ENCODE assay signal across 15 cellular contexts in the genomic region with DNA sequence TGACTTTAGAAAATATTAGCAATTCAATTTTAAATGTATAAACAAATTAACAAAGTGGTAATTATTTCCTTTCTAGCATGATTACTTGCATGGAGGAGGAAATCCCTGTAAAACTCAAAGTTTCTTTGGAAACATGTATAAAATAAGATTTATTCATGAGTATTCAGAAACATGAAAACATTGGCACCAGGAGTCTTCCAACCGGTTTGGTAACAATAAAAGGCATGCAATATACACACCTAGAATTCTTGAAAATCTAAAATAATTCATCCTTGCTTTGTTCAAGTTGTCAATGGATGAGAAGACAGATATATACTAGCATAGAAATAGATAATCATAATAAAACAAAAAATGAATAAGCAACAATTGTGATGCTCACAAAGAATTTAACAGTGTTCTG.
DNase-seq lines count a peak whose midpoint lies in the region; ATAC-seq and TF ChIP-seq lines count a peak whose summit lies in the region.
"Had no signal": no experiment of that assay in that cellular context is flagged by ENCODE, and none has a peak within 500 bp of the region (broad histone marks: within the 10 kb centered on the region; RNA-seq: fewer than 3 reads in every experiment).

No MANE protein-coding gene starts in this region.

- TF ChIP-seq CTCF in PC-3 (conservative IDR thresholded peaks at IDR 0.05; ENCODE audit: low read depth, low read length) = no peak
- no peak for TF ChIP-seq CTCF in GM13976 (IDR thresholded peaks at IDR 0.05; ENCODE audit: borderline replicate concordance, control extremely low read depth, extremely low read depth, insufficient read depth, missing control alignments)

- H3K9me3 ChIP-seq in PC-3 (ENCODE audit: low read length) (no peaks in the 10 kb centered on the region), skeletal muscle satellite cell (replicated peaks; ENCODE audit: low read length) (no peaks in the 10 kb centered on the region)
- H3K9me3 ChIP-seq: BLaER1 had no signal

- in situ Hi-C loops in GM13976 (cut with MboI; ENCODE audit: low sequenced_read_pairs, unreplicated experiment) = no loop called here

- no peaks in the 10 kb centered on the region for H3F3A ChIP-seq in PC-3 (ENCODE audit: low read length, unreplicated experiment)

- peaks cover 31% of the 10 kb centered on the region for H3K4me1 ChIP-seq in PC-3 (ENCODE audit: insufficient read depth, low read length)
- peaks cover 7% of the 10 kb centered on the region for H3K4me1 ChIP-seq in skeletal muscle satellite cell (ENCODE audit: control insufficient read depth, insufficient read depth, low read length)
- H3K4me1 ChIP-seq in mesendoderm (ENCODE audit: control insufficient read depth, low read depth, low read length) = no peaks in the 10 kb centered on the region
- H3K4me1 ChIP-seq: BLaER1 had no signal

- peak; percentile 37 for DNase-seq in NCI-H748 (lab: John Stamatoyannopoulos, UW; ENCODE audit: unreplicated experiment)
- no peak for DNase-seq in NCI-H748 treated with DMSO at 0.1 percent for 48 hours (lab: John Stamatoyannopoulos, UW)
- DNase-seq in PC-3 = peak; percentile 63
- DNase-seq in NCI-H1417 treated with DMSO at 0.1 percent for 48 hours (lab: John Stamatoyannopoulos, UW) = no peak
- no peak for DNase-seq in mesendoderm
- DNase-seq in GM13976 (ENCODE audit: low spot score) = no peak
- DNase-seq: 8988T; AML-193; CD8-positive, alpha-beta memory T cell; DMS79; GM23248 had no signal

- BruUV-seq in PC-3 (replicated peaks; lab: Mats Ljungman, UMichigan) = no TSS peak

- POLR2A ChIA-PET in PC-3 (lab: Charles Lee; ENCODE audit: unreplicated experiment) = no interaction called here

- H3K4ac ChIP-seq in mesendoderm (ENCODE audit: low read depth, low read length) = no peak overlapping the region

- peak overlapping the region; percentile 54; the same call in 1 of the 2 replicates for H2AFZ ChIP-seq in PC-3 (ENCODE audit: low read length)
- H2AFZ ChIP-seq: GM23248 had no signal

- intact Hi-C loops in PC-3 (cut with micrococcal nuclease) = loop anchor here (2.0 kb wide), 1 partner anchor 14 kb away; no protein-coding TSS in a partner anchor

- H3K4me2 ChIP-seq in PC-3 (ENCODE audit: low read length) (peak overlapping the region; percentile 68), skeletal muscle satellite cell (ENCODE audit: low read length) (peak overlapping the region; percentile 18), mesendoderm (ENCODE audit: low read length) (no peak overlapping the region)
- H3K4me2 ChIP-seq: BLaER1 had no signal

- H3K9me2 ChIP-seq in PC-3 (replicated peaks; ENCODE audit: low read length) = no peaks in the 10 kb centered on the region

- no peak overlapping the region for H4K5ac ChIP-seq in mesendoderm (ENCODE audit: low read length)

- WGBS in mesendoderm (ENCODE audit: extremely low coverage, insufficient coverage, low lambda C conversion rate) = no CpG with 5 or more reads among the region's 1 CpG

- no peak overlapping the region for H2AK5ac ChIP-seq in mesendoderm (ENCODE audit: low read length)

- no peaks in the 10 kb centered on the region for H4K20me1 ChIP-seq in PC-3 (ENCODE audit: low read length)
- H4K20me1 ChIP-seq: BLaER1 had no signal

- peak overlapping the region; percentile 4; the same call in 1 of the 2 replicates for H3K9ac ChIP-seq in PC-3 (ENCODE audit: low read length)
- no peak overlapping the region for H3K9ac ChIP-seq in skeletal muscle satellite cell (ENCODE audit: low read depth, low read length)
- no peak overlapping the region for H3K9ac ChIP-seq in mesendoderm (ENCODE audit: low read length)
- H3K9ac ChIP-seq: BLaER1, GM23248 had no signal

- H3K27ac ChIP-seq in PC-3 (ENCODE audit: low read length) (peak overlapping the region; percentile 46), mesendoderm (ENCODE audit: low read depth, low read length) (no peak overlapping the region)
- H3K27ac ChIP-seq: BLaER1, GM23248, HL-60 had no signal

- no peak overlapping the region for H2BK15ac ChIP-seq in mesendoderm (replicated peaks; ENCODE audit: low read depth)

- H3K27me3 ChIP-seq in PC-3 (ENCODE audit: low read length) (no peaks in the 10 kb centered on the region), skeletal muscle satellite cell (ENCODE audit: control insufficient read depth, insufficient read depth, low read length) (no peaks in the 10 kb centered on the region), mesendoderm (ENCODE audit: insufficient read depth, low read length, poor library complexity) (no peaks in the 10 kb centered on the region)
- H3K27me3 ChIP-seq: BLaER1 had no signal

- H2BK120ac ChIP-seq in mesendoderm (ENCODE audit: low read depth, low read length) = no peak overlapping the region

- no peaks in the 10 kb centered on the region for H3K79me2 ChIP-seq in PC-3 (ENCODE audit: low read length)
- no peaks in the 10 kb centered on the region for H3K79me2 ChIP-seq in mesendoderm (ENCODE audit: control insufficient read depth, insufficient read depth, low read length)

- H3K23ac ChIP-seq in mesendoderm (ENCODE audit: low read length) = no peak overlapping the region

- no peak overlapping the region for H3K56ac ChIP-seq in mesendoderm (ENCODE audit: low read length)

- ATAC-seq in PC-3 = no peak
- ATAC-seq: GM12878 had no signal

- no peaks in the 10 kb centered on the region for H3K79me1 ChIP-seq in mesendoderm (ENCODE audit: low read length)

- no peak overlapping the region for H4K8ac ChIP-seq in mesendoderm (ENCODE audit: low read depth, low read length)

- peak overlapping the region; percentile 22; the same call in 1 of the 2 replicates for H3K4me3 ChIP-seq in PC-3 (ENCODE audit: low read length)
- H3K4me3 ChIP-seq in skeletal muscle satellite cell (ENCODE audit: low read length) = no peak overlapping the region
- H3K4me3 ChIP-seq in mesendoderm (ENCODE audit: low read length) = no peak overlapping the region
- H3K4me3 ChIP-seq: BLaER1, GM12878, GM23248 had no signal

- H2BK5ac ChIP-seq in mesendoderm (ENCODE audit: low read length) = no peak overlapping the region

- H3K18ac ChIP-seq in mesendoderm (ENCODE audit: low read length) = no peak overlapping the region

- H3K36me3 ChIP-seq in PC-3 (ENCODE audit: low read depth, low read length) (no peaks in the 10 kb centered on the region), skeletal muscle satellite cell (ENCODE audit: insufficient read depth, low read length) (no peaks in the 10 kb centered on the region), mesendoderm (ENCODE audit: control insufficient read depth, insufficient read depth, low read length) (no peaks in the 10 kb centered on the region)
- H3K36me3 ChIP-seq: BLaER1 had no signal

- CTCF ChIA-PET in PC-3 (lab: Charles Lee) = interaction anchor here (0.9 kb wide), 1 partner anchor 25 kb away, joined by 6 read pairs; no protein-coding TSS in a partner anchor

Comparison
In these comparisons a context has a peak if more than half of its experiments do, and no peak if none do; other contexts are left out.
1. DNase-seq: peak in NCI-H748 (single experiment) and PC-3 (single experiment); none in NCI-H748 treated with DMSO at 0.1 percent for 48 hours (single experiment), NCI-H1417 treated with DMSO at 0.1 percent for 48 hours (single experiment), mesendoderm (single experiment) and GM13976 (single experiment).